8 cellular contexts compared by ENCODE assay signal in genomic region chr1:203797948-203798347, GRCh38. TPM values are rescaled to one million over a fixed set of nuclear protein-coding genes. Genes with fewer than 3 reads are reported as not detected.
DNase-seq lines count a peak whose midpoint lies in the region.

No MANE protein-coding gene starts in this region.

- H3K9me3 ChIP-seq in skeletal muscle satellite cell (replicated peaks; ENCODE audit: low read length): no peaks in the 10 kb centered on the region
- H3K9me3 ChIP-seq in effector memory CD4-positive, alpha-beta T cell (ENCODE audit: control insufficient read depth, low read length): no peaks in the 10 kb centered on the region

- H3K4me3 Mint-ChIP-seq in T-helper 2 cell treated with Interferon-gamma antibody and Interleukin-4, amounts not matched to agents 5 μg/mL and 100 μg/mL, for 36 hours: peak overlapping the region; percentile 91

- H3K36me3 ChIP-seq in skeletal muscle satellite cell (ENCODE audit: insufficient read depth, low read length): peaks cover 39% of the 10 kb centered on the region
- peaks cover 6% of the 10 kb centered on the region for H3K36me3 ChIP-seq in effector memory CD4-positive, alpha-beta T cell (ENCODE audit: control insufficient read depth, insufficient read depth, low read length)

- H3K4me1 ChIP-seq in skeletal muscle satellite cell (ENCODE audit: control insufficient read depth, insufficient read depth, low read length): peaks cover 39% of the 10 kb centered on the region
- H3K4me1 ChIP-seq in effector memory CD4-positive, alpha-beta T cell (ENCODE audit: control insufficient read depth, insufficient read depth, low read length, poor library complexity, severe bottlenecking): peaks cover 12% of the 10 kb centered on the region

- peak overlapping the region; percentile 84 for H3K4me3 ChIP-seq in skeletal muscle satellite cell (ENCODE audit: low read length)
- H3K4me3 ChIP-seq in effector memory CD4-positive, alpha-beta T cell (ENCODE audit: insufficient read depth, low read depth, low read length, poor library complexity, severe bottlenecking): no peak overlapping the region

- peaks cover 49% of the 10 kb centered on the region for H3K4me1 Mint-ChIP-seq in T-helper 2 cell treated with Interferon-gamma antibody and Interleukin-4, amounts not matched to agents 5 μg/mL and 100 μg/mL, for 36 hours (ENCODE audit: low read depth)

- no peak overlapping the region for H3K27ac Mint-ChIP-seq in T-helper 2 cell treated with Interferon-gamma antibody and Interleukin-4, amounts not matched to agents 5 μg/mL and 100 μg/mL, for 36 hours

- no peak overlapping the region for H3K9ac ChIP-seq in skeletal muscle satellite cell (ENCODE audit: low read depth, low read length)

- H3K36me3 Mint-ChIP-seq in T-helper 2 cell treated with Interferon-gamma antibody and Interleukin-4, amounts not matched to agents 5 μg/mL and 100 μg/mL, for 36 hours (ENCODE audit: low read depth): peaks cover 47% of the 10 kb centered on the region

- H3K4me2 ChIP-seq in skeletal muscle satellite cell (ENCODE audit: low read length): peak overlapping the region; percentile 81

- H3K9me3 Mint-ChIP-seq in T-helper 2 cell treated with Interferon-gamma antibody and Interleukin-4, amounts not matched to agents 5 μg/mL and 100 μg/mL, for 36 hours: no peaks in the 10 kb centered on the region

- H3K27ac ChIP-seq in effector memory CD4-positive, alpha-beta T cell (ENCODE audit: insufficient read depth, low read length, poor library complexity, severe bottlenecking): no peak overlapping the region

- H3K27me3 Mint-ChIP-seq in T-helper 2 cell treated with Interferon-gamma antibody and Interleukin-4, amounts not matched to agents 5 μg/mL and 100 μg/mL, for 36 hours (ENCODE audit: low read depth): no peaks in the 10 kb centered on the region

- H3K27me3 ChIP-seq in skeletal muscle satellite cell (ENCODE audit: control insufficient read depth, insufficient read depth, low read length): no peaks in the 10 kb centered on the region
- no peaks in the 10 kb centered on the region for H3K27me3 ChIP-seq in effector memory CD4-positive, alpha-beta T cell (replicated peaks; ENCODE audit: control insufficient read depth, insufficient read depth, low read length, poor library complexity, severe bottlenecking)

- no peak for DNase-seq in T-helper 2 cell treated with Interferon-gamma antibody and Interleukin-4, amounts not matched to agents 5 μg/mL and 100 μg/mL, for 36 hours (ENCODE audit: low spot score)
- DNase-seq in T-helper 2 cell (no peak), NCI-H2196 treated with DMSO at 0.1 percent for 48 hours (lab: John Stamatoyannopoulos, UW; ENCODE audit: unreplicated experiment) (peak; percentile 28), epidermal melanocyte (ENCODE audit: insufficient read length, low spot score) (peak; percentile 47), iPS-NIHi11 (ENCODE audit: low spot score) (no peak), SKM-1 (lab: John Stamatoyannopoulos, UW; ENCODE audit: unreplicated experiment) (no peak)
- DNase-seq in effector memory CD4-positive, alpha-beta T cell: no peak

RNA-seq across cellular contexts. Expression of gene ZBED6, which starts 2.5 kb away (rescaled TPM):
- total RNA-seq in skeletal muscle satellite cell (2012; rRNA removed): 14.2 and 17.5 TPM in 2 replicates

RNA-seq across cellular contexts. Expression of gene ZC3H11A, which starts 2.5 kb away (rescaled TPM):
- total RNA-seq in skeletal muscle satellite cell (2012; rRNA removed): 64.2 and 74.0 TPM in 2 replicates

RNA-seq across cellular contexts. Expression of gene LAX1, which starts 33.0 kb away (rescaled TPM):
- under 0.01 TPM in 1 of 2 replicates, not detected in the other for total RNA-seq in skeletal muscle satellite cell (2012; rRNA removed)

Comparison
In these comparisons a context has a peak if more than half of its experiments do, and no peak if none do; other contexts are left out.
1. DNase-seq: peak in NCI-H2196 treated with DMSO at 0.1 percent for 48 hours (single experiment) and epidermal melanocyte (single experiment); none in T-helper 2 cell treated with Interferon-gamma antibody and Interleukin-4, amounts not matched to agents 5 μg/mL and 100 μg/mL, for 36 hours (single experiment), T-helper 2 cell (0 of 5), effector memory CD4-positive, alpha-beta T cell (0 of 3), iPS-NIHi11 (single experiment) and SKM-1 (single experiment).